Comparison of ENCODE assay signal across 25 cellular contexts in the genomic region with DNA sequence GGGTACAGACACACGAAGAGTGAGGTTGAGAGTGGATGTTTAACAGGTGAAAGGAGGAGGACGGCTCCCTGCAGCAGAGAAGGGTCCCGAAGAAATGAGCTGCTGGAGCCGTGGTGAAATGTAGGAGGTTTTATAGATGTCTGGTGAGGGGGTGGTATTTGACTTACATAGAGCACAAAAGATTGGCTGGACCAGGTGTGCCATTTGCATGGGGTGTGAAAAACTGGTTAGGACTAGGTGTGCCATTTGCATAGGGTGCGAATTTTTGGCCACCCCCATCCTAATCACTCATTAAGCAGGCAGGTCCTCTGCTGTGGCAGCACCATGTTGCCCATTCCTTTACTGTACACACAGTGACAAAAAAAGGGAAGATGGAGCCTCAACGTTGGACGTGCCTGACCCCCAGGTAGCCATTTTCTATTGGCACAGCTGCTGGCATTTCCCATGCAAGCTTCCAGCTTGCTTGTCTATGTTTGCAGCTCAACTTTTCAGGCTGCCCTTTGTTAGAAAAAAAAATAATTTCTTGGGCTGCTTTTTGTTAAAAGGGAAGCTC.
"Had no signal": no experiment of that assay in that cellular context is flagged by ENCODE, and none has a peak within 500 bp of the region (broad histone marks: within the 10 kb centered on the region; RNA-seq: fewer than 3 reads in every experiment).

No MANE protein-coding gene starts in this region.

- H3K9me3 ChIP-seq: Peyer's patch, SJSA1 had no signal

- H3K27ac Mint-ChIP-seq: activated CD4-positive, alpha-beta memory T cell treated with anti-CD3 and anti-CD28 coated beads for 36 hours; activated CD4-positive, alpha-beta T cell treated with anti-CD3 and anti-CD28 coated beads, Interleukin-2, amount 10 ng/mL, durations not matched to agents 7 days and 5 days; activated naive CD4-positive, alpha-beta T cell treated with anti-CD3 and anti-CD28 coated beads, Interleukin-2, amount 10 ng/mL, durations not matched to agents 7 days and 5 days; activated naive CD8-positive, alpha-beta T cell treated with anti-CD3 and anti-CD28 coated beads for 36 hours; activated T-helper 17 cell treated with anti-CD3 and anti-CD28 coated beads, Interleukin-2, amount 50 U/mL, for 72 hours; T-helper 17 cell had no signal

- H3K4me1 ChIP-seq: SJSA1 had no signal

- H3K27me3 Mint-ChIP-seq: activated naive CD4-positive, alpha-beta T cell treated with anti-CD3 and anti-CD28 coated beads, Interleukin-2, amount 10 ng/mL, durations not matched to agents 7 days and 5 days had no signal

- H3K9me3 Mint-ChIP-seq: activated CD4-positive, alpha-beta memory T cell treated with anti-CD3 and anti-CD28 coated beads for 36 hours; activated CD4-positive, alpha-beta T cell treated with anti-CD3 and anti-CD28 coated beads, Interleukin-2, amount 10 ng/mL, durations not matched to agents 7 days and 5 days; activated naive CD4-positive, alpha-beta T cell treated with anti-CD3 and anti-CD28 coated beads, Interleukin-2, amount 10 ng/mL, durations not matched to agents 7 days and 5 days; activated naive CD8-positive, alpha-beta T cell treated with anti-CD3 and anti-CD28 coated beads for 36 hours; activated T-helper 17 cell treated with anti-CD3 and anti-CD28 coated beads, Interleukin-2, amount 50 U/mL, for 72 hours had no signal

- H3K4me3 Mint-ChIP-seq: activated CD4-positive, alpha-beta memory T cell treated with anti-CD3 and anti-CD28 coated beads for 36 hours; activated CD4-positive, alpha-beta T cell treated with anti-CD3 and anti-CD28 coated beads, Interleukin-2, amount 10 ng/mL, durations not matched to agents 7 days and 5 days; activated naive CD4-positive, alpha-beta T cell treated with anti-CD3 and anti-CD28 coated beads, Interleukin-2, amount 10 ng/mL, durations not matched to agents 7 days and 5 days; activated naive CD8-positive, alpha-beta T cell treated with anti-CD3 and anti-CD28 coated beads for 36 hours; activated T-helper 17 cell treated with anti-CD3 and anti-CD28 coated beads, Interleukin-2, amount 50 U/mL, for 72 hours; T-helper 17 cell had no signal

- H3K36me3 Mint-ChIP-seq: activated CD4-positive, alpha-beta memory T cell treated with anti-CD3 and anti-CD28 coated beads for 36 hours; activated naive CD4-positive, alpha-beta T cell treated with anti-CD3 and anti-CD28 coated beads, Interleukin-2, amount 10 ng/mL, durations not matched to agents 7 days and 5 days; activated naive CD8-positive, alpha-beta T cell treated with anti-CD3 and anti-CD28 coated beads for 36 hours had no signal

- H3K4me3 ChIP-seq: Peyer's patch, SJSA1 had no signal

- H3K27ac ChIP-seq: brain microvascular endothelial cell, Peyer's patch, RWPE1, SJSA1 had no signal

- DNase-seq: activated CD4-positive, alpha-beta memory T cell treated with anti-CD3 and anti-CD28 coated beads for 36 hours; activated CD4-positive, alpha-beta T cell treated with anti-CD3 and anti-CD28 coated beads, Interleukin-2, amount 10 ng/mL, durations not matched to agents 7 days and 5 days; activated CD4-positive, CD25-positive, alpha-beta regulatory T cell; activated CD8-positive, alpha-beta memory T cell treated with anti-CD3 and anti-CD28 coated beads for 24 hours; activated gamma-delta T cell treated with Interleukin-2 at 50 U/mL for 16 hours; activated naive CD4-positive, alpha-beta T cell treated with anti-CD3 and anti-CD28 coated beads, Interleukin-2, amount 10 ng/mL, durations not matched to agents 7 days and 5 days; activated naive CD8-positive, alpha-beta T cell treated with anti-CD3 and anti-CD28 coated beads for 36 hours; activated T-cell treated with anti-CD3 and anti-CD28 coated beads, Interleukin-2, amount 50 U/mL, for 48 hours; brain microvascular endothelial cell; cerebellar nuclear complex; Karpas-422; MM.1S; NCI-H1105; NCI-H1436 treated with DMSO at 0.1 percent for 48 hours; NCI-H187; NCI-H2081; NCI-H446; NCI-H524; Peyer's patch; Right ventricle myocardium superior; T-helper 17 cell; T-helper 9 cell had no signal

- H3K4me1 Mint-ChIP-seq: activated CD4-positive, alpha-beta T cell treated with anti-CD3 and anti-CD28 coated beads, Interleukin-2, amount 10 ng/mL, durations not matched to agents 7 days and 5 days; activated naive CD4-positive, alpha-beta T cell treated with anti-CD3 and anti-CD28 coated beads, Interleukin-2, amount 10 ng/mL, durations not matched to agents 7 days and 5 days; activated naive CD8-positive, alpha-beta T cell treated with anti-CD3 and anti-CD28 coated beads for 36 hours; activated T-helper 17 cell treated with anti-CD3 and anti-CD28 coated beads, Interleukin-2, amount 50 U/mL, for 72 hours; T-helper 17 cell had no signal

- H3K27me3 ChIP-seq: brain microvascular endothelial cell, Peyer's patch, SJSA1 had no signal

- H3K36me3 ChIP-seq: brain microvascular endothelial cell, Peyer's patch, SJSA1 had no signal

- ATAC-seq: activated T-helper 17 cell treated with anti-CD3 and anti-CD28 coated beads, Interleukin-2, amount 50 U/mL, for 72 hours; T-helper 17 cell had no signal
